8 cellular contexts compared by ENCODE assay signal in the genomic region with DNA sequence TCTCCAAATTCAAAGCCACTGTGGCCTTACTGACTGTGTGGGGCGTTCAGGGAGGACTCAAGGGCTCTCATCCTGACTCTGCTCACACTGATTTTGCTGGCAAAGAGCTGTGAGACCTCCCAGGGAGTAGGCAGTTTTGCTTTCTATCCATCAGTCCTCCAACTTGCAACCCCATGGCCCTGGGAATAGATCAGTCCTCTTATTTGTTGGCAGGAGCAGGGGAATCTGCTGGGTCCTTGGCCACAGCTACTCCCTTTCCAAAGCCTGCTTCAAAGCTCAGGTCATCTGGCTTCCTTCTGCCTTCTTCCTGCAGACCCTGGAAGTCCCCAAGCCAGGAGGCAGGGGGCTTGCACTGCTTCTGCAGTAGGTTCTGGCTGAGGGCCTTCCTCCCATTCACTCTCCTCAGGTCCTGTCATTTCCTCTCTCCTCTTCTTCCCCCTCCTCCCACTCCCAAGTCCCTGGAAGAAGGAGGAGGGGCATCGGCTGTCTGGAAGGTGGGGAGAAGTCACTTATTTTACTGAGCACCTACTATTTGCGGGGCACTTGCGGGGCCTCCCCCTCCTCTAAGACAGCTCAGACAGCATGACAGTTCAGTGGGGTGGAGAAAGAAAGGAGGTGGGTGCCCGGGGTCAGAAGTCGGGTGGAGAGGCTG. TPM values are rescaled to one million over a fixed set of nuclear protein-coding genes. Genes with fewer than 3 reads are reported as not detected.
DNase-seq lines count a peak whose midpoint lies in the region; ATAC-seq and TF ChIP-seq lines count a peak whose summit lies in the region.

No MANE protein-coding gene starts in this region.

- ATAC-seq in activated T-cell treated with anti-CD3 and anti-CD28 coated beads, Interleukin-2, amount 50 U/mL, for 72 hours (replicated peaks in 1 of 2) = no peak
- no peak for ATAC-seq in GM21619 (IDR thresholded peaks at IDR 0.05; ENCODE audit: unreplicated experiment)

- DNase-seq in activated T-cell treated with anti-CD3 and anti-CD28 coated beads, Interleukin-2, amount 50 U/mL, for 72 hours = no peak
- DNase-seq in activated T-cell treated with anti-CD3 and anti-CD28 coated beads for 4 hours = no peak
- DNase-seq in thyroid gland = no peak
- DNase-seq in Ammon's horn (ENCODE audit: low spot score) = no peak
- DNase-seq in NCI-H187 treated with DMSO at 0.1 percent for 48 hours (lab: John Stamatoyannopoulos, UW) = no peak

- no peaks in the 10 kb centered on the region for H3K36me3 ChIP-seq in thyroid gland

- peaks cover 57% of the 10 kb centered on the region for H3K27me3 Mint-ChIP-seq in activated T-cell treated with anti-CD3 and anti-CD28 coated beads, Interleukin-2, amount 50 U/mL, for 72 hours (ENCODE audit: low read depth)

- H3K4me3 Mint-ChIP-seq in activated T-cell treated with anti-CD3 and anti-CD28 coated beads, Interleukin-2, amount 50 U/mL, for 72 hours = peak overlapping the region; percentile 73 to 80

- H3K27ac Mint-ChIP-seq in activated T-cell treated with anti-CD3 and anti-CD28 coated beads, Interleukin-2, amount 50 U/mL, for 72 hours = no peak overlapping the region

- no peaks in the 10 kb centered on the region for H3K9me3 Mint-ChIP-seq in activated T-cell treated with anti-CD3 and anti-CD28 coated beads, Interleukin-2, amount 50 U/mL, for 72 hours

- intact Hi-C loops in thyroid gland (cut with DNase I) = no loop called here

- no peak for TF ChIP-seq CTCF in thyroid gland (IDR thresholded peaks at IDR 0.05)

- peaks cover 28% of the 10 kb centered on the region for H3K4me1 Mint-ChIP-seq in activated T-cell treated with anti-CD3 and anti-CD28 coated beads, Interleukin-2, amount 50 U/mL, for 72 hours (ENCODE audit: low read depth)

- no peak for TF ChIP-seq POLR2A in thyroid gland (IDR thresholded peaks at IDR 0.05)

- peaks cover 8 to 38% of the 10 kb centered on the region in 2 donors for H3K4me1 ChIP-seq in thyroid gland

- no peaks in the 10 kb centered on the region for H3K9me3 ChIP-seq in thyroid gland

- peaks cover 1 to 2% of the 10 kb centered on the region in 2 donors for H3K36me3 Mint-ChIP-seq in activated T-cell treated with anti-CD3 and anti-CD28 coated beads, Interleukin-2, amount 50 U/mL, for 72 hours (ENCODE audit: insufficient read depth in 2 of 2)

- no peaks in the 10 kb centered on the region for H3K27me3 ChIP-seq in layer of hippocampus (ENCODE audit: control insufficient read depth, insufficient read depth, low read length)
- H3K27me3 ChIP-seq in thyroid gland = no peaks in the 10 kb centered on the region

- H3K27ac ChIP-seq in angular gyrus (ENCODE audit: low read depth, low read length) (peak overlapping the region; percentile 79), layer of hippocampus (ENCODE audit: low read depth, low read length) (peak overlapping the region; percentile 90), thyroid gland (peak overlapping the region in 2 of 3 donors; percentile 70 to 76)

- peak overlapping the region in 2 of 3 donors; percentile 48 to 66 for H3K4me3 ChIP-seq in thyroid gland (replicated peaks in 1 of 3)

- WGBS in thyroid gland, 2 donors = 24 to 28% methylated on average over 6 of the region's 6 CpGs

RNA-seq across cellular contexts. Expression of a gene that starts 0.8 kb away (rescaled TPM):
- 1 to 10 TPM; 6.2 to 6.3 TPM for total RNA-seq in activated T-cell treated with anti-CD3 and anti-CD28 coated beads, Interleukin-2, amount 50 U/mL, for 72 hours
- total RNA-seq in thyroid gland = 10 to 100 TPM; 13.3 to 29.7 (median 24.1) TPM

RNA-seq across cellular contexts. Expression of a gene that starts 31.2 kb away (rescaled TPM):
- 10 to 100 TPM; 44.7 to 52.6 TPM for total RNA-seq in activated T-cell treated with anti-CD3 and anti-CD28 coated beads, Interleukin-2, amount 50 U/mL, for 72 hours
- total RNA-seq in thyroid gland = 100 to 1,000 TPM; 285 to 835 (median 454) TPM

Comparison
In these comparisons a context has a peak if more than half of its experiments do, and no peak if none do; other contexts are left out.
1. RNA of a gene that starts 31.2 kb away (total RNA-seq): 285 to 835 TPM in thyroid gland; 44.7 to 52.6 TPM in activated T-cell treated with anti-CD3 and anti-CD28 coated beads, Interleukin-2, amount 50 U/mL, for 72 hours; every median in the first group is over 4 times any median in the second.
2. Peak in every context shown above with its lines, with median percentiles within 50 percentile points of each other: H3K27ac ChIP-seq.